Comparison of ENCODE assay signal across 19 cellular contexts in genomic region chr4:189279188-189279587, GRCh38.
"Had no signal": no experiment of that assay in that cellular context is flagged by ENCODE, and none has a peak within 500 bp of the region (broad histone marks: within the 10 kb centered on the region; RNA-seq: fewer than 3 reads in every experiment).

No MANE protein-coding gene starts in this region.

- H3K27ac ChIP-seq: heart right ventricle, upper lobe of left lung had no signal

- H3K4me1 ChIP-seq: heart right ventricle, upper lobe of left lung had no signal

- DNase-seq: activated B cell treated with CpG ODN at 0.5 μM for 24 hours; activated CD4-positive, alpha-beta T cell treated with anti-CD3 and anti-CD28 coated beads for 36 hours; activated CD4-positive, alpha-beta T cell treated with anti-CD3 and anti-CD28 coated beads, Interleukin-2, amount 50 U/mL, for 48 hours; activated effector memory CD4-positive, alpha-beta T cell treated with Interleukin-2 at 50 U/mL for 16 hours; activated naive CD4-positive, alpha-beta T cell treated with anti-CD3 and anti-CD28 coated beads for 36 hours; activated T-cell treated with anti-CD3 and anti-CD28 coated beads, Interleukin-2, amount 50 U/mL, for 48 hours; effector CD4-positive, alpha-beta T cell; erythroblast; heart right ventricle; left colon; naive thymus-derived CD4-positive, alpha-beta T cell; occipital lobe; stimulated activated CD4-positive, alpha-beta T cell treated with anti-CD3 and anti-CD28 coated beads, Interleukin-4, amount 100 ng/mL, for 24 hours; stimulated activated naive CD4-positive, alpha-beta T cell treated with Interleukin-2 at 50 U/mL for 16 hours; T-helper 1 cell; upper lobe of left lung had no signal

- H3K4me3 ChIP-seq: heart right ventricle, upper lobe of left lung had no signal

- ATAC-seq: activated CD4-positive, alpha-beta T cell treated with anti-CD3 and anti-CD28 coated beads for 36 hours; heart right ventricle; left colon; naive thymus-derived CD4-positive, alpha-beta T cell; sciatic nerve had no signal

- FAIRE-seq: endometrium, keratinocyte had no signal

- H3K9me3 ChIP-seq: upper lobe of left lung had no signal

- H3K36me3 ChIP-seq: heart right ventricle, upper lobe of left lung had no signal

- H3K27me3 ChIP-seq: heart right ventricle, upper lobe of left lung had no signal
